ENCODE assay signal across 27 cellular contexts in the genomic region with DNA sequence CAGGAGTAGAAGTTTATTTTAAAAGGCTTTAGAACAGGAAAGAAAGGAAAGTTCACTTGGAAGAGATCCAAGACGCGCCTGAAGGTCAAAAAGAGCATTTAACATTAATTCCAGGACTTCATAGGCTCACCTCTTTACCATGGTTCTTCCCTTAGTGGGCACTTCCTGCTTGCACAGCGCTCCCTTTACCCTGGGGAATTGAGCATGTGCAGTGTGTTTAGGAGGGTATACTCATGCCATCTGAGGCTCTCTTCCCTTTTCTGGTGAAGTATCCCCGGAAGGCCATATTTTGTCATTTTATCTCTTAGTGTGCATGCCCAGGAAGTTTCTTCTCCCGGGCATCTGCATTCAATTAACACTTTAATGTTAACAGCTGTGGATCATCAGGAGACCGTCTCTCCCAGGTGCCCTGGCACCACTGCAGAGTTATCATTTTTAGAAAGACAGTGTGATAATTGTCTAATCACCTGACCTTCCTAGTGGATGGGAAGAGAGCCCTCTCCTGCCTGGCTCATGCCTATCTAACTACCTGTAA.
DNase-seq lines count a peak whose midpoint lies in the region; ATAC-seq, FAIRE-seq and TF ChIP-seq lines count a peak whose summit lies in the region.
"Had no signal": no experiment of that assay in that cellular context is flagged by ENCODE, and none has a peak within 500 bp of the region (broad histone marks: within the 10 kb centered on the region; RNA-seq: fewer than 3 reads in every experiment).

No MANE protein-coding gene starts in this region.

- H2AFZ ChIP-seq in neural progenitor cell (replicated peaks) = no peak overlapping the region

- peak overlapping the region in 10 of 11 experiments; percentile 1 to 41 (median 16); a peak in 12 of 22 replicates for H3K4me2 ChIP-seq in BLaER1 treated with 17β-estradiol and CSF1 and Interleukin-3, amounts not matched to agents 10 nM and 100 nM
- H3K4me2 ChIP-seq in neural progenitor cell = no peak overlapping the region

- no peaks in the 10 kb centered on the region for H4K20me1 ChIP-seq in BLaER1 treated with 17β-estradiol and CSF1 and Interleukin-3, amounts not matched to agents 10 nM and 100 nM
- no peaks in the 10 kb centered on the region for H4K20me1 ChIP-seq in neural progenitor cell (ENCODE audit: low read depth)

- DNase-seq in KBM-7 = peak; percentile 16
- DNase-seq in SK-MEL-5 (ENCODE audit: low read depth, low spot score) = peak; percentile 53
- DNase-seq in neural progenitor cell (ENCODE audit: low spot score) = no peak
- DNase-seq in activated T-cell treated with anti-CD3 and anti-CD28 coated beads, Interleukin-2, amount 50 U/mL, for 72 hours = no peak
- DNase-seq in HTR-8/SVneo (ENCODE audit: insufficient read length, low spot score) = no peak
- no peak for DNase-seq in endodermal cell
- DNase-seq: activated CD4-positive, alpha-beta T cell treated with anti-CD3 and anti-CD28 coated beads, Interleukin-2, amount 50 U/mL, for 48 hours; activated CD4-positive, CD25-positive, alpha-beta regulatory T cell; activated CD8-positive, alpha-beta memory T cell treated with anti-CD3 and anti-CD28 coated beads, Interleukin-2, amount 50 U/mL, for 4 hours; anterior cingulate cortex; cortex of kidney; DND-41; H7; lower lobe of right lung; NCI-H1436 treated with DMSO at 0.1 percent for 48 hours; NCI-H526 treated with DMSO at 0.1 percent for 48 hours; ovary; right cardiac atrium; stimulated activated CD4-positive, alpha-beta T cell treated with anti-CD3 and anti-CD28 coated beads, Interleukin-4, amount 100 ng/mL, for 4 hours had no signal

- H3K27me3 ChIP-seq in BLaER1 treated with 17β-estradiol and CSF1 and Interleukin-3, amounts not matched to agents 10 nM and 100 nM = no peaks in the 10 kb centered on the region
- no peaks in the 10 kb centered on the region for H3K27me3 ChIP-seq in neural progenitor cell
- no peaks in the 10 kb centered on the region for H3K27me3 ChIP-seq in endodermal cell (ENCODE audit: control insufficient read depth, insufficient read depth, low read length, poor library complexity, severe bottlenecking)
- H3K27me3 ChIP-seq: ovary had no signal

- peaks cover 0 to 18% (median 4%) of the 10 kb centered on the region in 11 experiments; a peak in 6 of 22 replicates for H3K9me3 ChIP-seq in BLaER1 treated with 17β-estradiol and CSF1 and Interleukin-3, amounts not matched to agents 10 nM and 100 nM (replicated peaks in 1 of 11)
- H3K9me3 ChIP-seq in neural progenitor cell (ENCODE audit: low read depth) = no peaks in the 10 kb centered on the region
- H3K9me3 ChIP-seq in endodermal cell (ENCODE audit: control insufficient read depth, low read length) = peaks cover 26% of the 10 kb centered on the region
- H3K9me3 ChIP-seq: lower lobe of right lung, ovary had no signal

- no peaks in the 10 kb centered on the region for H3K4me1 Mint-ChIP-seq in neural progenitor cell
- peaks cover 5% of the 10 kb centered on the region for H3K4me1 Mint-ChIP-seq in activated T-cell treated with anti-CD3 and anti-CD28 coated beads, Interleukin-2, amount 50 U/mL, for 72 hours (ENCODE audit: low read depth)
- H3K4me1 Mint-ChIP-seq in endodermal cell = no peaks in the 10 kb centered on the region

- no peak for TF ChIP-seq CTCF in neural progenitor cell (IDR thresholded peaks at IDR 0.05)
- TF ChIP-seq CTCF in endodermal cell (conservative IDR thresholded peaks at IDR 0.05) = no peak

- H3K36me3 ChIP-seq in BLaER1 treated with 17β-estradiol and CSF1 and Interleukin-3, amounts not matched to agents 10 nM and 100 nM = no peaks in the 10 kb centered on the region
- H3K36me3 ChIP-seq in neural progenitor cell (no peaks in the 10 kb centered on the region), endodermal cell (ENCODE audit: control insufficient read depth, insufficient read depth, low read length) (no peaks in the 10 kb centered on the region)
- H3K36me3 ChIP-seq: lower lobe of right lung, ovary had no signal

- in situ Hi-C loops in KBM-7 (cut with MboI; ENCODE audit: low pct_unique_long_range_greater_than_20kb, low sequenced_read_pairs) = no loop called here
- in situ Hi-C loops in SK-MEL-5 (cut with HindIII; ENCODE audit: low pct_unique_long_range_greater_than_20kb, low sequenced_read_pairs) = no loop called here

- no peak overlapping the region for H3K4me3 ChIP-seq in BLaER1 treated with 17β-estradiol and CSF1 and Interleukin-3, amounts not matched to agents 10 nM and 100 nM
- H3K4me3 ChIP-seq in neural progenitor cell (no peak overlapping the region), endodermal cell (ENCODE audit: low read length) (no peak overlapping the region)
- H3K4me3 ChIP-seq: GM12878, lower lobe of right lung, ovary had no signal

- H3K36me3 Mint-ChIP-seq in neural progenitor cell (peaks cover 6% of the 10 kb centered on the region), endodermal cell (ENCODE audit: low read depth) (peaks cover 5% of the 10 kb centered on the region)
- peaks cover 2 to 7% of the 10 kb centered on the region in 2 donors for H3K36me3 Mint-ChIP-seq in activated T-cell treated with anti-CD3 and anti-CD28 coated beads, Interleukin-2, amount 50 U/mL, for 72 hours (ENCODE audit: insufficient read depth in 2 of 2)
- H3K36me3 Mint-ChIP-seq: natural killer cell treated with Interleukin-12 subunit alpha and Interleukin-12 subunit beta and Interleukin-15 and Interleukin-18, amount 100 ng/mL, for 72 hours had no signal

- H3K4me3 Mint-ChIP-seq in neural progenitor cell = no peak overlapping the region
- no peak overlapping the region for H3K4me3 Mint-ChIP-seq in activated T-cell treated with anti-CD3 and anti-CD28 coated beads, Interleukin-2, amount 50 U/mL, for 72 hours
- no peak overlapping the region for H3K4me3 Mint-ChIP-seq in endodermal cell
- H3K4me3 Mint-ChIP-seq: natural killer cell treated with Interleukin-12 subunit alpha and Interleukin-12 subunit beta and Interleukin-15 and Interleukin-18, amount 100 ng/mL, for 72 hours; stimulated activated naive CD8-positive, alpha-beta T cell treated with anti-CD3 and anti-CD28 coated beads, Interleukin-15, Interleukin-2, amounts not matched to agents 100 ng/mL and 50 ng/mL, for 24 hours had no signal

- H3F3A ChIP-seq in neural progenitor cell (ENCODE audit: low read depth) = no peaks in the 10 kb centered on the region

- H3K4me1 ChIP-seq in BLaER1 treated with 17β-estradiol and CSF1 and Interleukin-3, amounts not matched to agents 10 nM and 100 nM = peaks cover 6 to 18% (median 11%) of the 10 kb centered on the region in 10 experiments; a peak in 17 of 20 replicates
- H3K4me1 ChIP-seq in neural progenitor cell (no peaks in the 10 kb centered on the region), endodermal cell (ENCODE audit: control insufficient read depth, insufficient read depth, low read length) (no peaks in the 10 kb centered on the region)
- H3K4me1 ChIP-seq: lower lobe of right lung had no signal

- H3K27me3 Mint-ChIP-seq in neural progenitor cell (ENCODE audit: insufficient read depth, low read depth) = peaks cover 7% of the 10 kb centered on the region
- peaks cover 7% of the 10 kb centered on the region for H3K27me3 Mint-ChIP-seq in activated T-cell treated with anti-CD3 and anti-CD28 coated beads, Interleukin-2, amount 50 U/mL, for 72 hours (ENCODE audit: low read depth)
- H3K27me3 Mint-ChIP-seq in endodermal cell (ENCODE audit: insufficient read depth) = no peaks in the 10 kb centered on the region

- no peak for ATAC-seq in activated T-cell treated with anti-CD3 and anti-CD28 coated beads, Interleukin-2, amount 50 U/mL, for 72 hours (replicated peaks in 1 of 2)
- ATAC-seq: activated naive CD4-positive, alpha-beta T cell treated with anti-CD3 and anti-CD28 coated beads, Interleukin-2, amount 50 U/mL, for 72 hours; GM12878; HepG2; natural killer cell treated with Interleukin-12 subunit alpha and Interleukin-12 subunit beta and Interleukin-15 and Interleukin-18, amount 100 ng/mL, for 72 hours; right cardiac atrium had no signal

- no peaks in the 10 kb centered on the region for H3K79me2 ChIP-seq in neural progenitor cell (ENCODE audit: low read depth)

- H3K9me3 Mint-ChIP-seq in neural progenitor cell (peaks cover 25% of the 10 kb centered on the region), endodermal cell (peaks cover 21% of the 10 kb centered on the region)
- peaks cover 3 to 6% of the 10 kb centered on the region in 2 donors for H3K9me3 Mint-ChIP-seq in activated T-cell treated with anti-CD3 and anti-CD28 coated beads, Interleukin-2, amount 50 U/mL, for 72 hours
- H3K9me3 Mint-ChIP-seq: natural killer cell treated with Interleukin-12 subunit alpha and Interleukin-12 subunit beta and Interleukin-15 and Interleukin-18, amount 100 ng/mL, for 72 hours; stimulated activated naive CD8-positive, alpha-beta T cell treated with anti-CD3 and anti-CD28 coated beads, Interleukin-15, Interleukin-2, amounts not matched to agents 100 ng/mL and 50 ng/mL, for 24 hours had no signal

- FAIRE-seq in HTR-8/SVneo (lab: Jason Lieb, UNC) = no peak
- FAIRE-seq: GM12878, HepG2, keratinocyte had no signal

- H3K27ac Mint-ChIP-seq in neural progenitor cell (peak overlapping the region; percentile 50), endodermal cell (no peak overlapping the region)
- H3K27ac Mint-ChIP-seq in activated T-cell treated with anti-CD3 and anti-CD28 coated beads, Interleukin-2, amount 50 U/mL, for 72 hours = no peak overlapping the region
- H3K27ac Mint-ChIP-seq: activated naive CD4-positive, alpha-beta T cell treated with anti-CD3 and anti-CD28 coated beads, Interleukin-2, amount 50 U/mL, for 72 hours; activated T-helper 2 cell treated with anti-CD3 and anti-CD28 coated beads, Interferon-gamma antibody, Interleukin-2, Interleukin-4, amounts not matched to agents 10 μg/mL and 5 μg/mL and 100 μg/mL, durations not matched to agents 14 hours and 24 hours and 36 hours; natural killer cell treated with Interleukin-12 subunit alpha and Interleukin-12 subunit beta and Interleukin-15 and Interleukin-18, amount 100 ng/mL, for 72 hours; stimulated activated naive CD8-positive, alpha-beta T cell treated with anti-CD3 and anti-CD28 coated beads, Interleukin-15, Interleukin-2, amounts not matched to agents 100 ng/mL and 50 ng/mL, for 24 hours had no signal

- 88 to 96% methylated on average over 4 to 6 of the region's 6 CpGs for WGBS in endodermal cell (ENCODE audit: insufficient coverage in 1 of 2, insufficient read length in 1 of 2), 2 experiments

- no peak overlapping the region for H3K9ac ChIP-seq in BLaER1 treated with 17β-estradiol and CSF1 and Interleukin-3, amounts not matched to agents 10 nM and 100 nM
- no peak overlapping the region for H3K9ac ChIP-seq in neural progenitor cell
- no peak overlapping the region for H3K9ac ChIP-seq in endodermal cell (ENCODE audit: extremely low read depth, low read length, poor library complexity, severe bottlenecking)

- 0 out of 22 replicates have a peak overlapping the region, but pooled peaks of 1 of the 11 experiments have one; percentile 6 for H3K27ac ChIP-seq in BLaER1 treated with 17β-estradiol and CSF1 and Interleukin-3, amounts not matched to agents 10 nM and 100 nM
- no peak overlapping the region for H3K27ac ChIP-seq in neural progenitor cell
- H3K27ac ChIP-seq in endodermal cell (ENCODE audit: low read depth, low read length) = no peak overlapping the region
- H3K27ac ChIP-seq: lower lobe of right lung, ovary had no signal

Comparison
In these comparisons a context has a peak if more than half of its experiments do, and no peak if none do; other contexts are left out.
1. DNase-seq: peak in KBM-7 (single experiment) and SK-MEL-5 (single experiment); none in neural progenitor cell (single experiment), activated T-cell treated with anti-CD3 and anti-CD28 coated beads, Interleukin-2, amount 50 U/mL, for 72 hours (0 of 2), HTR-8/SVneo (single experiment) and endodermal cell (single experiment).